In the genomic region with DNA sequence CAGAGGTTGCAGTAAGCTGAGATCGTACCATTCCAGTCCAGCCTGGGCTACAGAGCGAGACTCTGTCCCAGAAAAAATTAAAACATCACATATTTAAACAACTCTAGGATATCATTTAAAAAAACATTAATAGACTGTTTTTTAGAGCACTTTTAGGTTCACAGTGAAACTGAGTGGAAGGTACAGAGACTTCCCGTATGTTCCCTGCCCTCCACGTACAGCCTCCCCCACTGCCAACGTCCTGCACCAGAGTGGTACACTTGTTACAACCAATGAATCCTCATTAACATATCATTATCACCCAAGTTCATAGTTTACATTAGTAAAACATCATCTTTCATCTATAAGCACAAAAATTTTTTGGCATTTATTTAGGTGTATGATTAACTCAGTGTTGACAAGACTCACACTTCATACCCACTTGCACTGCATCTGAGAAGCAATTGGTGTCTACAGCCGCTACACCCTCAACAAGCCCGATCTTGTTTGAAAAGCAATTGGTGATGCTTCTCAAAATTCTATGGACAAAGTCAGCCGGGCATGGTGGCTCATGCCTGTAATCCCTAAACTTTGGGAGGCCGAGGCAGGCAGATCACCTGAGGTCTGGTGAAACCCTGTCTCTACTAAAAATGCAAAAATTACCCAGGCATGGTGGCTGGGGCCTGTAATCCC, we compare ENCODE assay signal across 35 cellular contexts. TPM values are rescaled to one million over a fixed set of nuclear protein-coding genes. Genes with fewer than 3 reads are reported as not detected.
"Had no signal": no experiment of that assay in that cellular context is flagged by ENCODE, and none has a peak within 500 bp of the region (broad histone marks: within the 10 kb centered on the region; RNA-seq: fewer than 3 reads in every experiment).

No MANE protein-coding gene starts in this region.

- ATAC-seq: activated CD8-positive, alpha-beta memory T cell treated with anti-CD3 and anti-CD28 coated beads, Interleukin-2, amount 10 ng/mL, durations not matched to agents 7 days and 5 days; activated naive CD8-positive, alpha-beta T cell treated with anti-CD3 and anti-CD28 coated beads, Interleukin-2, amount 50 U/mL, for 24 hours had no signal

- H3K4me3 ChIP-seq: cardiac muscle cell, MG63, Peyer's patch, SJSA1 had no signal

- H3K36me3 ChIP-seq: cardiac muscle cell, MG63, Peyer's patch, SJSA1 had no signal

- H3K27me3 ChIP-seq: cardiac muscle cell, MG63, Peyer's patch had no signal

- DNase-seq: activated B cell treated with CpG ODN at 0.5 μM for 24 hours; activated CD4-positive, alpha-beta memory T cell treated with anti-CD3 and anti-CD28 coated beads for 36 hours; activated CD4-positive, alpha-beta T cell treated with anti-CD3 and anti-CD28 coated beads for 4 hours; activated CD4-positive, alpha-beta T cell treated with anti-CD3 and anti-CD28 coated beads, Interleukin-2, amount 50 U/mL, for 1 hour; activated CD4-positive, CD25-positive, alpha-beta regulatory T cell treated with anti-CD3 and anti-CD28 coated beads, Interleukin-2, amount 50 U/mL, for 72 hours; activated CD8-positive, alpha-beta memory T cell treated with anti-CD3 and anti-CD28 coated beads for 24 hours; activated CD8-positive, alpha-beta memory T cell treated with anti-CD3 and anti-CD28 coated beads, Interleukin-2, amount 10 ng/mL, durations not matched to agents 7 days and 5 days; activated CD8-positive, alpha-beta memory T cell treated with anti-CD3 and anti-CD28 coated beads, Interleukin-2, amount 50 U/mL, for 48 hours; activated effector memory CD4-positive, alpha-beta T cell treated with Interleukin-2 at 50 U/mL for 16 hours; activated naive CD4-positive, alpha-beta T cell treated with anti-CD3 and anti-CD28 coated beads, Interleukin-2, amount 10 ng/mL, durations not matched to agents 7 days and 5 days; activated naive CD8-positive, alpha-beta T cell treated with anti-CD3 and anti-CD28 coated beads, Interleukin-2, amount 50 U/mL, for 24 hours; activated T-cell treated with anti-CD3 and anti-CD28 coated beads, Interleukin-2, amount 50 U/mL, for 48 hours; anterior cingulate cortex; Kasumi-1; KG1; MG63; NCI-H1048; NCI-H1417; NCI-H146; NCI-H187; NCI-H2029 treated with DMSO at 0.1 percent for 48 hours; NCI-H446; NCI-H510A treated with DMSO at 0.1 percent for 48 hours; NCI-H526 treated with DMSO at 0.1 percent for 48 hours; NCI-H774; Peyer's patch; RPMI8226; SHP77 treated with DMSO at 0.1 percent for 48 hours; SW 1271; T-helper 1 cell; T-helper 2 cell; T-helper 9 cell had no signal

RNA-seq across cellular contexts. Expression of a gene that starts 39.9 kb away (rescaled TPM):
- total RNA-seq: activated B cell treated with CpG ODN at 0.5 μM for 24 hours; activated CD4-positive, alpha-beta memory T cell treated with anti-CD3 and anti-CD28 coated beads for 36 hours; activated CD8-positive, alpha-beta memory T cell treated with anti-CD3 and anti-CD28 coated beads, Interleukin-2, amount 10 ng/mL, durations not matched to agents 7 days and 5 days; cardiac muscle cell; chondrocyte; Peyer's patch; SJSA1 had no signal
